30 cellular contexts compared by ENCODE assay signal in the genomic region with DNA sequence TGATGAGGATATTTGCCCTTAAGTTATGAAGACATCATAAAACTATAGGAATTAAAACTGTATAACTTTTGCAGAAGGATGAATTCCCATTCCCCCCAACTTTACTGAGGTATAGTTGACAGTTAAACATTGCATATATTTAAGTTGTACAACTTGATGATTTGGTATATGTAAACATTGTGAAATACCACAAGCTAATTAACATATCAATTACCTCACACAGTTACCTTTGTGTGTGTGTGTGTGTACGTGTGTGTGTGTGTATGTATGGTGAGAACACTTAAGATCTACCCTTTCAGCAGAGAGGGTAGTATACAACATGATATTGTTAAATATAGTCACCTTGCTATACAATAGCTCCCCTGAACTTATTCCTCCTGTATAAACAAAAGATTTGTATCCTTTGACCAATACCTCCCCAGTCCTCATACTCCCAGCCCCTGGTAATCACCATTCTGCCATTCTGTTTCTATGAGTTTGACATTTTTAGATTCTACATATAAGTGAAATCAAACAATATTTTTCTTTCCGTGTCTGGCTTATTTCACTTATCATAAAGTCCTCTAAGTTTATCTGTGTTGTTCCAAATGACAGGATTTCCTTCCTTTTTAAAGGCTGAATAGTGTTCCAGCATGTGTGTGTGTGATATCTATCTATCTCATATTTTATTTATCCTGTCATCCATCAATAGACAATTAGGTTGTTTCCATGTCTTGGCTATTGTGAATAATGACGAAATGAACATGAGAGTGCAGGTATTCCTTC.
"Had no signal": no experiment of that assay in that cellular context is flagged by ENCODE, and none has a peak within 500 bp of the region (broad histone marks: within the 10 kb centered on the region; RNA-seq: fewer than 3 reads in every experiment).

No MANE protein-coding gene starts in this region.

- ATAC-seq: left colon; left lung; natural killer cell; psoas muscle; sciatic nerve; stimulated activated naive B cell treated with anti-CD40 and anti-IgM and Interleukin-4, amounts not matched to agents 10 μg/mL and 1 μg/mL and 100 μg/mL, for 72 hours; stimulated activated naive CD8-positive, alpha-beta T cell treated with anti-CD3 and anti-CD28 coated beads, Interleukin-15, Interleukin-2, amounts not matched to agents 100 U/mL and 50 U/mL, for 24 hours had no signal

- H3K9ac ChIP-seq: neural progenitor cell, parathyroid adenoma had no signal

- H3K79me2 ChIP-seq: parathyroid adenoma had no signal

- H3K4me1 ChIP-seq: left lung, neural progenitor cell, parathyroid adenoma, psoas muscle, right atrium auricular region, stomach, testis, thyroid gland, transverse colon, upper lobe of left lung had no signal

- H3K36me3 ChIP-seq: left lung, neural progenitor cell, neutrophil, right atrium auricular region, stomach, thyroid gland, transverse colon, upper lobe of left lung had no signal

- H3K9me3 ChIP-seq: left lung, neutrophil, psoas muscle, right atrium auricular region, stomach, testis, thyroid gland, transverse colon, upper lobe of left lung had no signal

- H2AFZ ChIP-seq: neural progenitor cell, parathyroid adenoma had no signal

- H3K4me3 ChIP-seq: left lung, lung, neural progenitor cell, psoas muscle, right atrium auricular region, skin epidermis, stomach, testis, thyroid gland, transverse colon, upper lobe of left lung had no signal

- H3K27ac ChIP-seq: left lung, neural progenitor cell, neutrophil, parathyroid adenoma, psoas muscle, right atrium auricular region, skin epidermis, stomach, testis, thyroid gland, transverse colon, upper lobe of left lung had no signal

- DNase-seq: hypothalamus; immature natural killer cell; kidney; left colon; left lung; mesendoderm; naive B cell; natural killer cell; nephron progenitor cell; occipital lobe; psoas muscle; stimulated activated CD4-positive, alpha-beta T cell treated with anti-CD3 and anti-CD28 coated beads, Interleukin-12 subunit alpha, Interleukin-12 subunit beta, amount 100 ng/mL, for 4 hours; stimulated activated CD4-positive, alpha-beta T cell treated with anti-CD3 and anti-CD28 coated beads, Interleukin-15, amount 100 ng/mL, for 24 hours; stimulated activated CD4-positive, alpha-beta T cell treated with anti-CD3 and anti-CD28 coated beads, Interleukin-2, amount 100 ng/mL, for 24 hours; stimulated activated CD4-positive, alpha-beta T cell treated with anti-CD3 and anti-CD28 coated beads, Interleukin-4, amount 100 ng/mL, for 1 hour; stimulated activated naive B cell treated with anti-CD40 and anti-IgM and Interleukin-4, amounts not matched to agents 10 μg/mL and 1 μg/mL and 100 μg/mL, for 72 hours; stimulated activated naive CD8-positive, alpha-beta T cell treated with anti-CD3 and anti-CD28 coated beads, Interleukin-15, Interleukin-2, amounts not matched to agents 100 U/mL and 50 U/mL, for 24 hours; stomach; testis; thyroid gland; transverse colon; upper lobe of left lung had no signal

- FAIRE-seq: islet of Langerhans, kidney had no signal

- H3K4me2 ChIP-seq: neural progenitor cell had no signal

- H3K27me3 ChIP-seq: neural progenitor cell, right atrium auricular region, testis, thyroid gland, upper lobe of left lung had no signal
